In the genomic region with DNA sequence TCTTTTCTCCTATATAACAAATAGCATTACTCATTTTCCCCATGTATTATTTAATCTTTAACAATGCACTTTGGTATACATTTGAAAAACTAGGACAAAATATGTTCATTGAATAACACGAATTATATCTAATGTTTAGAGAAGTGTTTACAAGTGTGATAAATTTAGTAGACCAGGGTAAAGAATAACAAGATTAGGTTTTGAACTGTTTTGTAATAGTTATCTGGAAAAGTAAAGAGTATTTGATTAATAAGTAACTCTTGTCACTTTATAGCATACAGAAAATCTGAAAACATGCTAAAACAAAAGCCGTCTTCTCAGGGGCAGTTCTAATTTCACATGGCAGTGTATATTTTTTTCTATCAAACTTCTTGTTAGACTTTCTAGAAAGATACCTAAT, we compare ENCODE assay signal across 33 cellular contexts. TPM values are rescaled to one million over a fixed set of nuclear protein-coding genes. Genes with fewer than 3 reads are reported as not detected.
"Had no signal": no experiment of that assay in that cellular context is flagged by ENCODE, and none has a peak within 500 bp of the region (broad histone marks: within the 10 kb centered on the region; RNA-seq: fewer than 3 reads in every experiment).

No MANE protein-coding gene starts in this region.

- H3K9me3 ChIP-seq: ascending aorta, breast epithelium had no signal

- H3K4me1 ChIP-seq: ascending aorta, breast epithelium had no signal

- H3K27me3 ChIP-seq: ascending aorta, breast epithelium had no signal

- H3K27ac Mint-ChIP-seq: activated CD4-positive, alpha-beta memory T cell treated with anti-CD3 and anti-CD28 coated beads, Interleukin-2, amount 10 ng/mL, durations not matched to agents 7 days and 5 days; activated CD8-positive, alpha-beta memory T cell treated with anti-CD3 and anti-CD28 coated beads, Interleukin-2, amount 10 ng/mL, durations not matched to agents 7 days and 5 days; activated naive CD8-positive, alpha-beta T cell treated with anti-CD3 and anti-CD28 coated beads for 36 hours; activated T-cell treated with anti-CD3 and anti-CD28 coated beads, Interleukin-2, amount 50 U/mL, for 72 hours; activated T-helper 17 cell treated with anti-CD3 and anti-CD28 coated beads, Interleukin-2, amount 50 U/mL, for 72 hours had no signal

- DNase-seq: activated CD4-positive, alpha-beta memory T cell treated with anti-CD3 and anti-CD28 coated beads, Interleukin-2, amount 10 ng/mL, durations not matched to agents 7 days and 5 days; activated CD4-positive, alpha-beta T cell treated with anti-CD3 and anti-CD28 coated beads for 1 hour; activated CD4-positive, alpha-beta T cell treated with anti-CD3 and anti-CD28 coated beads for 48 hours; activated CD4-positive, CD25-positive, alpha-beta regulatory T cell; activated CD8-positive, alpha-beta memory T cell treated with anti-CD3 and anti-CD28 coated beads for 24 hours; activated CD8-positive, alpha-beta memory T cell treated with anti-CD3 and anti-CD28 coated beads, Interleukin-2, amount 10 ng/mL, durations not matched to agents 7 days and 5 days; activated CD8-positive, alpha-beta memory T cell treated with anti-CD3 and anti-CD28 coated beads, Interleukin-2, amount 50 U/mL, for 48 hours; activated effector memory CD4-positive, alpha-beta T cell treated with anti-CD3 and anti-CD28 coated beads, Interleukin-2, amount 50 U/mL, for 16 hours; activated naive CD4-positive, alpha-beta T cell; activated naive CD4-positive, alpha-beta T cell treated with anti-CD3 and anti-CD28 coated beads, Interleukin-2, amount 50 U/mL, for 16 hours; activated naive CD8-positive, alpha-beta T cell treated with anti-CD3 and anti-CD28 coated beads for 36 hours; activated T-cell treated with anti-CD3 and anti-CD28 coated beads, Interleukin-2, amount 50 U/mL, for 72 hours; amniotic stem cell; MM.1S; MV-4-11; NCI-H1092; NCI-H1436 treated with DMSO at 0.1 percent for 48 hours; NCI-H1694 treated with DMSO at 0.1 percent for 48 hours; NCI-H2029; NCI-H345; NCI-H510A; NCI-H526; NCI-H748 treated with DMSO at 0.1 percent for 48 hours; OCI-M1; Right ventricle myocardium superior; T1000; WERI-Rb-1 had no signal

- H3K4me3 ChIP-seq: ascending aorta, breast epithelium had no signal

- H3K36me3 Mint-ChIP-seq: activated CD8-positive, alpha-beta memory T cell treated with anti-CD3 and anti-CD28 coated beads, Interleukin-2, amount 10 ng/mL, durations not matched to agents 7 days and 5 days; activated naive CD8-positive, alpha-beta T cell treated with anti-CD3 and anti-CD28 coated beads for 36 hours had no signal

- H3K27me3 Mint-ChIP-seq: activated CD8-positive, alpha-beta memory T cell treated with anti-CD3 and anti-CD28 coated beads, Interleukin-2, amount 10 ng/mL, durations not matched to agents 7 days and 5 days; activated T-helper 17 cell treated with anti-CD3 and anti-CD28 coated beads, Interleukin-2, amount 50 U/mL, for 72 hours had no signal

- H3K36me3 ChIP-seq: ascending aorta, breast epithelium, WERI-Rb-1 had no signal

- H3K9me3 Mint-ChIP-seq: activated CD4-positive, alpha-beta memory T cell treated with anti-CD3 and anti-CD28 coated beads, Interleukin-2, amount 10 ng/mL, durations not matched to agents 7 days and 5 days; activated naive CD8-positive, alpha-beta T cell treated with anti-CD3 and anti-CD28 coated beads for 36 hours; activated T-helper 17 cell treated with anti-CD3 and anti-CD28 coated beads, Interleukin-2, amount 50 U/mL, for 72 hours had no signal

- H3K4me1 Mint-ChIP-seq: activated CD4-positive, alpha-beta memory T cell treated with anti-CD3 and anti-CD28 coated beads, Interleukin-2, amount 10 ng/mL, durations not matched to agents 7 days and 5 days; activated CD8-positive, alpha-beta memory T cell treated with anti-CD3 and anti-CD28 coated beads, Interleukin-2, amount 10 ng/mL, durations not matched to agents 7 days and 5 days; activated naive CD8-positive, alpha-beta T cell treated with anti-CD3 and anti-CD28 coated beads for 36 hours; activated T-helper 17 cell treated with anti-CD3 and anti-CD28 coated beads, Interleukin-2, amount 50 U/mL, for 72 hours had no signal

- ATAC-seq: activated CD8-positive, alpha-beta memory T cell treated with anti-CD3 and anti-CD28 coated beads, Interleukin-2, amount 10 ng/mL, durations not matched to agents 7 days and 5 days; activated T-cell treated with anti-CD3 and anti-CD28 coated beads, Interleukin-2, amount 50 U/mL, for 72 hours; activated T-helper 17 cell treated with anti-CD3 and anti-CD28 coated beads, Interleukin-2, amount 50 U/mL, for 72 hours had no signal

- H3K4me3 Mint-ChIP-seq: activated CD4-positive, alpha-beta memory T cell treated with anti-CD3 and anti-CD28 coated beads, Interleukin-2, amount 10 ng/mL, durations not matched to agents 7 days and 5 days; activated CD8-positive, alpha-beta memory T cell treated with anti-CD3 and anti-CD28 coated beads, Interleukin-2, amount 10 ng/mL, durations not matched to agents 7 days and 5 days; activated naive CD8-positive, alpha-beta T cell treated with anti-CD3 and anti-CD28 coated beads for 36 hours; activated T-cell treated with anti-CD3 and anti-CD28 coated beads, Interleukin-2, amount 50 U/mL, for 72 hours; activated T-helper 17 cell treated with anti-CD3 and anti-CD28 coated beads, Interleukin-2, amount 50 U/mL, for 72 hours had no signal

- H3K27ac ChIP-seq: ascending aorta, breast epithelium, KMS-11, WERI-Rb-1 had no signal

RNA-seq across cellular contexts. Expression of a gene that starts 58.5 kb away (rescaled TPM):
- total RNA-seq: activated CD4-positive, alpha-beta memory T cell treated with anti-CD3 and anti-CD28 coated beads, Interleukin-2, amount 10 ng/mL, durations not matched to agents 7 days and 5 days; activated CD8-positive, alpha-beta memory T cell treated with anti-CD3 and anti-CD28 coated beads, Interleukin-2, amount 10 ng/mL, durations not matched to agents 7 days and 5 days; activated naive CD8-positive, alpha-beta T cell treated with anti-CD3 and anti-CD28 coated beads for 36 hours; activated T-cell treated with anti-CD3 and anti-CD28 coated beads, Interleukin-2, amount 50 U/mL, for 72 hours; activated T-helper 17 cell treated with anti-CD3 and anti-CD28 coated beads, Interleukin-2, amount 50 U/mL, for 72 hours; T-helper 1 cell treated with Interleukin-12 subunit alpha and Interleukin-12 subunit beta and Interleukin-4 antibody, amounts not matched to agents 30 ng/mL and 1 ng/mL, for 36 hours; T-helper 2 cell treated with Interferon-gamma antibody and Interleukin-4, amounts not matched to agents 100 ng/mL and 5 ng/mL, for 36 hours had no signal
